13 cellular contexts compared by ENCODE assay signal in genomic region chr9:99192786-99193465, GRCh38. TPM values are rescaled to one million over a fixed set of nuclear protein-coding genes. Genes with fewer than 3 reads are reported as not detected.
DNase-seq lines count a peak whose midpoint lies in the region; ATAC-seq, FAIRE-seq and TF ChIP-seq lines count a peak whose summit lies in the region.
"Had no signal": no experiment of that assay in that cellular context is flagged by ENCODE, and none has a peak within 500 bp of the region (broad histone marks: within the 10 kb centered on the region; RNA-seq: fewer than 3 reads in every experiment).

No MANE protein-coding gene starts in this region.

- H3K36me3 ChIP-seq in BE2C, result no peaks in the 10 kb centered on the region
- no peaks in the 10 kb centered on the region for H3K36me3 ChIP-seq in keratinocyte (ENCODE audit: control insufficient read depth in 2 of 2, extremely low read depth in 1 of 2, insufficient read depth in 2 of 2, low read length in 2 of 2)

- no peak overlapping the region for H3K4me3 ChIP-seq in BE2C (ENCODE audit: low read depth, low read length)
- H3K4me3 ChIP-seq in HL-60 (replicated peaks; ENCODE audit: insufficient read depth, low read length), result no peak overlapping the region
- H3K4me3 ChIP-seq in keratinocyte (ENCODE audit: control insufficient read depth in 2 of 3, extremely low read depth in 1 of 3, insufficient read depth in 2 of 3, low read depth in 1 of 3, low read length in 3 of 3), result no peak overlapping the region

- peaks cover 3% of the 10 kb centered on the region for H3K9me1 ChIP-seq in keratinocyte (ENCODE audit: control insufficient read depth, extremely low read depth, insufficient read depth, low read length)

- dilution Hi-C loops in keratinocyte (cut with MboI; ENCODE audit: extremely low pct_ligation_motif_present, low sequenced_read_pairs), result no loop called here

- no peak for DNase-seq in BE2C
- peak in 1 of 2 experiments; percentile 32 for DNase-seq in HL-60 (ENCODE audit: low read depth in 1 of 2, low spot score in 1 of 2)
- no peak for DNase-seq in keratinocyte (ENCODE audit: low read depth, low spot score)
- no peak for DNase-seq in T-helper 2 cell
- no peak for DNase-seq in activated CD4-positive, alpha-beta T cell treated with anti-CD3 and anti-CD28 coated beads, Interleukin-2, amount 50 U/mL, for 48 hours
- DNase-seq: DMS53, KG1, left colon, NCI-H510A had no signal

- H2AFZ ChIP-seq in keratinocyte (ENCODE audit: control insufficient read depth, low read length), result no peak overlapping the region

- TF ChIP-seq CTCF in BE2C (IDR thresholded peaks at IDR 0.05; ENCODE audit: low read depth, low read length) (peak; percentile 31; the same call in 1 of the 2 replicates), HL-60 (IDR thresholded peaks at IDR 0.05; ENCODE audit: insufficient read depth, low read length) (peak; percentile 21), VCaP (conservative IDR thresholded peaks at IDR 0.05) (peak; percentile 24), keratinocyte (optimal IDR thresholded peaks at IDR 0.05 in 1 of 3, IDR thresholded peaks at IDR 0.05 in 1 of 3, conservative IDR thresholded peaks at IDR 0.05 in 1 of 3; ENCODE audit: extremely low read depth in 1 of 3, insufficient read depth in 2 of 3, low read length in 3 of 3) (peak; percentile 16 to 33 (median 18))

- H3K79me2 ChIP-seq in keratinocyte (ENCODE audit: control insufficient read depth, insufficient read depth, low read length), result no peaks in the 10 kb centered on the region

- FAIRE-seq in keratinocyte (lab: Jason Lieb, UNC), result no peak
- FAIRE-seq: frontal cortex had no signal

- ATAC-seq in HG03439 (IDR thresholded peaks at IDR 0.05; ENCODE audit: unreplicated experiment) (no peak), HG03432 (IDR thresholded peaks at IDR 0.05; ENCODE audit: unreplicated experiment) (no peak)

- H3K27ac ChIP-seq in HL-60 (replicated peaks) (no peak overlapping the region), VCaP (no peak overlapping the region), keratinocyte (ENCODE audit: control insufficient read depth, insufficient read depth, low read length) (no peak overlapping the region)

- H3K9ac ChIP-seq in keratinocyte (ENCODE audit: control insufficient read depth, extremely low read depth, insufficient read depth, low read length), result no peak overlapping the region

- no peaks in the 10 kb centered on the region for H3K9me3 ChIP-seq in BE2C
- H3K9me3 ChIP-seq in keratinocyte (ENCODE audit: control insufficient read depth, low read depth, low read length), result no peaks in the 10 kb centered on the region

- H3K4me1 ChIP-seq in BE2C (no peaks in the 10 kb centered on the region), keratinocyte (ENCODE audit: control insufficient read depth, extremely low read depth, insufficient read depth, low read length) (no peaks in the 10 kb centered on the region)

- no peaks in the 10 kb centered on the region for H4K20me1 ChIP-seq in keratinocyte (ENCODE audit: control insufficient read depth, extremely low read depth, insufficient read depth, low read length)

- H3K27me3 ChIP-seq in BE2C, result no peaks in the 10 kb centered on the region
- H3K27me3 ChIP-seq in HL-60 (ENCODE audit: insufficient read depth, poor library complexity, severe bottlenecking), result no peaks in the 10 kb centered on the region
- peaks cover 16% of the 10 kb centered on the region for H3K27me3 ChIP-seq in keratinocyte (ENCODE audit: control insufficient read depth, extremely low read depth, insufficient read depth, low read length)

- no peak overlapping the region for H3K4me2 ChIP-seq in keratinocyte (ENCODE audit: control insufficient read depth, extremely low read depth, insufficient read depth, low read depth, low read length)

RNA-seq across cellular contexts. Expression of gene ALG2, which starts 28.8 kb away (rescaled TPM):
- 77.9 TPM for polyA plus RNA-seq in BE2C (2012; ENCODE audit: insufficient read depth, insufficient read length, low read depth)
- 48.2 to 57.1 TPM (median 50.9 TPM) in 3 replicates for polyA plus RNA-seq in keratinocyte
- polyA plus RNA-seq in keratinocyte (2011; ENCODE audit: low read depth), result 6.3 TPM
- 27.8 and 50.3 TPM in 2 replicates for polyA plus RNA-seq in keratinocyte (2011; cell fraction: cytosol; rRNA removed)
- 76.5 and 87.7 TPM in 2 replicates for polyA plus RNA-seq in keratinocyte (2011; cell fraction: nucleus; rRNA removed)
- 25.0 and 31.5 TPM in 2 replicates for polyA plus RNA-seq in keratinocyte (2012; ENCODE audit: low replicate concordance)
- polyA minus RNA-seq in keratinocyte, result 15.0 to 37.4 TPM (median 30.8 TPM) in 3 replicates
- polyA minus RNA-seq in keratinocyte (2011; cell fraction: cytosol; rRNA and poly(A)+ RNA removed), result 37.4 TPM
- 54.7 and 64.1 TPM in 2 replicates for polyA minus RNA-seq in keratinocyte (2011; cell fraction: nucleus; rRNA and poly(A)+ RNA removed)

RNA-seq across cellular contexts. Expression of gene SEC61B, which starts 29.2 kb away (rescaled TPM):
- 283 TPM for polyA plus RNA-seq in BE2C (2012; ENCODE audit: insufficient read depth, insufficient read length, low read depth)
- polyA plus RNA-seq in keratinocyte, result 182 to 207 TPM (median 199 TPM) in 3 replicates
- 15.1 TPM for polyA plus RNA-seq in keratinocyte (2011; ENCODE audit: low read depth)
- 158 and 189 TPM in 2 replicates for polyA plus RNA-seq in keratinocyte (2011; cell fraction: cytosol; rRNA removed)
- polyA plus RNA-seq in keratinocyte (2011; cell fraction: nucleus; rRNA removed), result 83.2 and 94.3 TPM in 2 replicates
- polyA plus RNA-seq in keratinocyte (2012; ENCODE audit: low replicate concordance), result 178 and 286 TPM in 2 replicates
- 18.0 to 73.7 TPM (median 54.0 TPM) in 3 replicates for polyA minus RNA-seq in keratinocyte
- 57.2 TPM for polyA minus RNA-seq in keratinocyte (2011; cell fraction: cytosol; rRNA and poly(A)+ RNA removed)
- polyA minus RNA-seq in keratinocyte (2011; cell fraction: nucleus; rRNA and poly(A)+ RNA removed), result 18.0 and 23.0 TPM in 2 replicates
